Comparison of ENCODE assay signal across 11 cellular contexts in genomic region chr1:65526049-65526556, GRCh38.
A peak's percentile ranks its signal among the peaks of the same experiment; 100 is the strongest.
DNase-seq lines count a peak whose midpoint lies in the region; ATAC-seq and TF ChIP-seq lines count a peak whose summit lies in the region.
"Had no signal": no experiment of that assay in that cellular context is flagged by ENCODE, and none has a peak within 500 bp of the region (broad histone marks: within the 10 kb centered on the region; RNA-seq: fewer than 3 reads in every experiment).

No MANE protein-coding gene starts in this region.

- in situ Hi-C loops in mammary epithelial cell (cut with MboI; ENCODE audit: low sequenced_read_pairs in 2 of 2): no loop called here

- H3F3A ChIP-seq in neural cell (ENCODE audit: insufficient read depth, low read length, poor library complexity, severe bottlenecking): no peaks in the 10 kb centered on the region

- intact Hi-C loops in breast epithelium (cut with DNase I; ENCODE audit: low total_unique reads): no loop called here
- intact Hi-C loops in mammary epithelial cell (cut with micrococcal nuclease): no loop called here
- intact Hi-C loops in esophagus muscularis mucosa (cut with DNase I): no loop called here
- intact Hi-C loops in upper lobe of right lung (cut with DNase I): no loop called here

- no TSS peak for BruUV-seq in mammary epithelial cell (replicated peaks; lab: Mats Ljungman, UMichigan)

- WGBS in mammary epithelial cell (ENCODE audit: low coverage, missing lambda C conversion rate): 95% methylated on average over 2 of the region's 10 CpGs
- whole genome bisulfite sequencing in esophagus muscularis mucosa: 31% methylated on average over 8 of the region's 10 CpGs

- H3K36me3 ChIP-seq in breast epithelium (no peaks in the 10 kb centered on the region), mammary epithelial cell (ENCODE audit: insufficient read depth, low read length) (no peaks in the 10 kb centered on the region), esophagus muscularis mucosa (no peaks in the 10 kb centered on the region), neural cell (ENCODE audit: insufficient read depth, low read length) (no peaks in the 10 kb centered on the region), upper lobe of right lung (no peaks in the 10 kb centered on the region)

- H3K4me2 ChIP-seq in mammary epithelial cell (ENCODE audit: insufficient read depth, low read depth, low read length) (no peak overlapping the region), neural cell (ENCODE audit: low read length) (no peak overlapping the region)

- H3K9ac ChIP-seq in mammary epithelial cell (ENCODE audit: insufficient read depth, low read length): no peak overlapping the region
- no peak overlapping the region for H3K9ac ChIP-seq in neural cell (ENCODE audit: low read length)

- no peak for TF ChIP-seq POLR2A in breast epithelium (IDR thresholded peaks at IDR 0.05)
- no peak for TF ChIP-seq POLR2A in esophagus muscularis mucosa (IDR thresholded peaks at IDR 0.05; ENCODE audit: low read depth)

- no peak overlapping the region for H2AFZ ChIP-seq in mammary epithelial cell (ENCODE audit: low read depth, low read length)
- H2AFZ ChIP-seq in neural cell (ENCODE audit: low read depth, low read length): no peak overlapping the region

- no peak for TF ChIP-seq RAD21 in neural cell (conservative IDR thresholded peaks at IDR 0.05)

- ATAC-seq in upper lobe of right lung (no peak), HG03432 (IDR thresholded peaks at IDR 0.05; ENCODE audit: unreplicated experiment) (no peak)

- H4K20me1 ChIP-seq in mammary epithelial cell (ENCODE audit: insufficient read depth, low read length) (no peaks in the 10 kb centered on the region), neural cell (ENCODE audit: insufficient read depth) (no peaks in the 10 kb centered on the region)

- H3K4me1 ChIP-seq in breast epithelium (no peaks in the 10 kb centered on the region), mammary epithelial cell (ENCODE audit: insufficient read depth, low read length) (no peaks in the 10 kb centered on the region), esophagus muscularis mucosa (peaks cover 6 to 19% (median 16%) of the 10 kb centered on the region in 4 donors), upper lobe of right lung (peaks cover 9% of the 10 kb centered on the region)

- dilution Hi-C loops in mammary epithelial cell (cut with HindIII; ENCODE audit: low sequenced_read_pairs): no loop called here

- TF ChIP-seq EP300 in esophagus muscularis mucosa (IDR thresholded peaks at IDR 0.05) (no peak), neural cell (conservative IDR thresholded peaks at IDR 0.05; ENCODE audit: poor library complexity, severe bottlenecking) (no peak)

- TF ChIP-seq CTCF in breast epithelium (IDR thresholded peaks at IDR 0.05): no peak
- TF ChIP-seq CTCF in mammary epithelial cell (conservative IDR thresholded peaks at IDR 0.05 in 1 of 2, IDR thresholded peaks at IDR 0.05 in 1 of 2; ENCODE audit: extremely low read depth in 1 of 2, insufficient read depth in 1 of 2, low read depth in 1 of 2, low read length in 2 of 2): no peak
- TF ChIP-seq CTCF in esophagus muscularis mucosa (IDR thresholded peaks at IDR 0.05): no peak
- no peak for TF ChIP-seq CTCF in neural cell (IDR thresholded peaks at IDR 0.05; ENCODE audit: poor library complexity, severe bottlenecking)
- TF ChIP-seq CTCF in upper lobe of right lung (IDR thresholded peaks at IDR 0.05): no peak

- H3K4me3 ChIP-seq in breast epithelium (peak overlapping the region; percentile 63 to 79 (median 70)), mammary epithelial cell (replicated peaks in 1 of 3; ENCODE audit: insufficient read depth in 1 of 3, low read depth in 2 of 3, low read length in 3 of 3) (no peak overlapping the region), esophagus muscularis mucosa (peak overlapping the region; percentile 58 to 64 (median 60)), neural cell (ENCODE audit: low read length) (peak overlapping the region; percentile 71), upper lobe of right lung (peak overlapping the region; percentile 53)

- H3K79me2 ChIP-seq in mammary epithelial cell (ENCODE audit: insufficient read depth, low read length) (no peaks in the 10 kb centered on the region), neural cell (replicated peaks; ENCODE audit: insufficient read depth, low read length) (no peaks in the 10 kb centered on the region)

- H3K27me3 ChIP-seq in breast epithelium (peaks cover 0 to 9% of the 10 kb centered on the region in 2 donors), mammary epithelial cell (ENCODE audit: insufficient read depth, low read length) (peaks cover 30% of the 10 kb centered on the region), esophagus muscularis mucosa (peaks cover 0 to 39% (median 15%) of the 10 kb centered on the region in 4 donors), neural cell (ENCODE audit: insufficient read depth, low read depth, low read length) (peaks cover 44% of the 10 kb centered on the region), upper lobe of right lung (peaks cover 32% of the 10 kb centered on the region)

- H3K9me3 ChIP-seq in breast epithelium: no peaks in the 10 kb centered on the region
- H3K9me3 ChIP-seq in mammary epithelial cell (replicated peaks; ENCODE audit: insufficient read depth, low read length): no peaks in the 10 kb centered on the region
- H3K9me3 ChIP-seq in esophagus muscularis mucosa: no peaks in the 10 kb centered on the region
- H3K9me3 ChIP-seq in neural cell (ENCODE audit: low read length): no peaks in the 10 kb centered on the region
- H3K9me3 ChIP-seq in upper lobe of right lung: no peaks in the 10 kb centered on the region

- DNase-seq in breast epithelium (ENCODE audit: low spot score in 2 of 2): no peak
- DNase-seq in mammary epithelial cell: no peak
- no peak for DNase-seq in esophagus muscularis mucosa (ENCODE audit: extremely low spot score)
- no peak for DNase-seq in upper lobe of right lung
- DNase-seq in Kasumi-1 (lab: John Stamatoyannopoulos, UW): no peak
- DNase-seq in COLO668 (lab: John Stamatoyannopoulos, UW; ENCODE audit: unreplicated experiment): no peak
- DNase-seq: cerebellar nuclear complex, NCI-H1105, SHP77 treated with DMSO at 0.1 percent for 48 hours had no signal

- no peaks in the 10 kb centered on the region for H3K9me2 ChIP-seq in neural cell (ENCODE audit: insufficient read depth, low read length)

- H3K27ac ChIP-seq in breast epithelium: peak overlapping the region; percentile 71 to 93
- H3K27ac ChIP-seq in mammary epithelial cell (ENCODE audit: insufficient read depth, low read depth, low read length): no peak overlapping the region
- H3K27ac ChIP-seq in esophagus muscularis mucosa (replicated peaks in 1 of 4): peak overlapping the region; percentile 51 to 76 (median 68)
- no peak overlapping the region for H3K27ac ChIP-seq in neural cell (ENCODE audit: low read length)
- H3K27ac ChIP-seq in upper lobe of right lung: peak overlapping the region; percentile 68

- CTCF ChIA-PET in mammary epithelial cell (lab: Charles Lee; ENCODE audit: low non-redundant PET): no interaction called here

TF ChIP-seq in neural cell, 6 proteins besides CTCF, POLR2A, EP300 and RAD21:
- no peak for TF ChIP-seq TAF1 (IDR thresholded peaks at IDR 0.05; ENCODE audit: low read depth)
- TF ChIP-seq SMC3 (conservative IDR thresholded peaks at IDR 0.05; ENCODE audit: poor library complexity): no peak
- TF ChIP-seq POLR2AphosphoS5 (IDR thresholded peaks at IDR 0.05): no peak
- no peak for TF ChIP-seq MXI1 (conservative IDR thresholded peaks at IDR 0.05; ENCODE audit: poor library complexity, severe bottlenecking)
- TF ChIP-seq, protein P1, sequence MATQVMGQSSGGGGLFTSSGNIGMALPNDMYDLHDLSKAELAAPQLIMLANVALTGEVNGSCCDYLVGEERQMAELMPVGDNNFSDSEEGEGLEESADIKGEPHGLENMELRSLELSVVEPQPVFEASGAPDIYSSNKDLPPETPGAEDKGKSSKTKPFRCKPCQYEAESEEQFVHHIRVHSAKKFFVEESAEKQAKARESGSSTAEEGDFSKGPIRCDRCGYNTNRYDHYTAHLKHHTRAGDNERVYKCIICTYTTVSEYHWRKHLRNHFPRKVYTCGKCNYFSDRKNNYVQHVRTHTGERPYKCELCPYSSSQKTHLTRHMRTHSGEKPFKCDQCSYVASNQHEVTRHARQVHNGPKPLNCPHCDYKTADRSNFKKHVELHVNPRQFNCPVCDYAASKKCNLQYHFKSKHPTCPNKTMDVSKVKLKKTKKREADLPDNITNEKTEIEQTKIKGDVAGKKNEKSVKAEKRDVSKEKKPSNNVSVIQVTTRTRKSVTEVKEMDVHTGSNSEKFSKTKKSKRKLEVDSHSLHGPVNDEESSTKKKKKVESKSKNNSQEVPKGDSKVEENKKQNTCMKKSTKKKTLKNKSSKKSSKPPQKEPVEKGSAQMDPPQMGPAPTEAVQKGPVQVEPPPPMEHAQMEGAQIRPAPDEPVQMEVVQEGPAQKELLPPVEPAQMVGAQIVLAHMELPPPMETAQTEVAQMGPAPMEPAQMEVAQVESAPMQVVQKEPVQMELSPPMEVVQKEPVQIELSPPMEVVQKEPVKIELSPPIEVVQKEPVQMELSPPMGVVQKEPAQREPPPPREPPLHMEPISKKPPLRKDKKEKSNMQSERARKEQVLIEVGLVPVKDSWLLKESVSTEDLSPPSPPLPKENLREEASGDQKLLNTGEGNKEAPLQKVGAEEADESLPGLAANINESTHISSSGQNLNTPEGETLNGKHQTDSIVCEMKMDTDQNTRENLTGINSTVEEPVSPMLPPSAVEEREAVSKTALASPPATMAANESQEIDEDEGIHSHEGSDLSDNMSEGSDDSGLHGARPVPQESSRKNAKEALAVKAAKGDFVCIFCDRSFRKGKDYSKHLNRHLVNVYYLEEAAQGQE (IDR thresholded peaks at IDR 0.05; ENCODE audit: borderline replicate concordance): no peak

Comparison
In these comparisons a context has a peak if more than half of its experiments do, and no peak if none do; other contexts are left out.
1. H3K27ac ChIP-seq: peak in breast epithelium (2 of 2), esophagus muscularis mucosa (4 of 4) and upper lobe of right lung (single experiment); none in mammary epithelial cell (single experiment) and neural cell (single experiment).
2. H3K4me3 ChIP-seq: peak in breast epithelium (3 of 3), esophagus muscularis mucosa (4 of 4), neural cell (single experiment) and upper lobe of right lung (single experiment); none in mammary epithelial cell (0 of 3).